21 cellular contexts compared by ENCODE assay signal in the genomic region with DNA sequence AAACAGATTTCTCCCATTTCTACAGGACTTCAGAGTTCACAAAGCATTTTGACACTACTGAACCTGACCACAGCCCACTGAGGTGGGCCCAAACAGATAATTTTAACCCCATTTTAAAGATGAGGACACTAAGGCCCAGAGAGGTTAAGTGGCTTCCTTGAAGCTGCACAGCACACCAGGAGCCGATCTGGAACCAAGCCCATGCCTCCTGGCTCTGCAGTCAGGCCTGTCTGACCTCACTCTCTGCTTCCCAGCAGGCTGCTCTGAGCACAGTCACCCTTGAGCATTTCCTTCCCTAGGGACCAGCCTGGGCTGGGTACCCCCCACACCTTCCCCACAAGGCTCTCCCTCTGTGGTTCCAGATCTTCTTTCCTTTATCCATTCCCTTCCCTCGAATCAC.
"Had no signal": no experiment of that assay in that cellular context is flagged by ENCODE, and none has a peak within 500 bp of the region (broad histone marks: within the 10 kb centered on the region; RNA-seq: fewer than 3 reads in every experiment).

No MANE protein-coding gene starts in this region.

- H3K4me1 ChIP-seq: left ventricle myocardium inferior, right atrium auricular region, tibial nerve, uterus had no signal

- H3K4me1 Mint-ChIP-seq: immature natural killer cell; mesothelial cell of epicardium; natural killer cell; stimulated activated effector memory CD8-positive, alpha-beta T cell treated with anti-CD3 and anti-CD28 coated beads, Interleukin-12 subunit alpha, Interleukin-12 subunit beta, amount 100 ng/mL, for 72 hours; stimulated activated naive CD8-positive, alpha-beta T cell treated with anti-CD3 and anti-CD28 coated beads, Interleukin-15, amount 100 ng/mL, for 72 hours had no signal

- H3K4me3 Mint-ChIP-seq: immature natural killer cell; mesothelial cell of epicardium; naive B cell; natural killer cell; stimulated activated effector memory CD8-positive, alpha-beta T cell treated with anti-CD3 and anti-CD28 coated beads, Interleukin-12 subunit alpha, Interleukin-12 subunit beta, amount 100 ng/mL, for 72 hours; stimulated activated naive CD8-positive, alpha-beta T cell treated with anti-CD3 and anti-CD28 coated beads, Interleukin-15, amount 100 ng/mL, for 72 hours; type B pancreatic cell had no signal

- H3K36me3 Mint-ChIP-seq: immature natural killer cell; mesothelial cell of epicardium; natural killer cell; stimulated activated effector memory CD8-positive, alpha-beta T cell treated with anti-CD3 and anti-CD28 coated beads, Interleukin-12 subunit alpha, Interleukin-12 subunit beta, amount 100 ng/mL, for 72 hours; type B pancreatic cell had no signal

- H3K27ac Mint-ChIP-seq: immature natural killer cell; mesothelial cell of epicardium; natural killer cell; progenitor cell of endocrine pancreas; stimulated activated effector memory CD8-positive, alpha-beta T cell treated with anti-CD3 and anti-CD28 coated beads, Interleukin-12 subunit alpha, Interleukin-12 subunit beta, amount 100 ng/mL, for 72 hours; stimulated activated naive CD8-positive, alpha-beta T cell treated with anti-CD3 and anti-CD28 coated beads, Interleukin-15, amount 100 ng/mL, for 72 hours; type B pancreatic cell had no signal

- H3K27ac ChIP-seq: left ventricle myocardium inferior, ovary, right atrium auricular region, skin epidermis, tibial nerve, uterus had no signal

- H3K36me3 ChIP-seq: left ventricle myocardium inferior, ovary, right atrium auricular region, tibial nerve, uterus had no signal

- H3K4me3 ChIP-seq: left ventricle myocardium inferior, lung, ovary, right atrium auricular region, skin epidermis, tibial nerve, uterus had no signal

- ATAC-seq: natural killer cell; sciatic nerve; stimulated activated effector memory CD8-positive, alpha-beta T cell treated with anti-CD3 and anti-CD28 coated beads, Interleukin-12 subunit alpha, Interleukin-12 subunit beta, amount 100 ng/mL, for 72 hours; stimulated activated naive CD8-positive, alpha-beta T cell treated with anti-CD3 and anti-CD28 coated beads, Interleukin-15, amount 100 ng/mL, for 72 hours had no signal

- H3K9me3 ChIP-seq: left ventricle myocardium inferior, ovary, right atrium auricular region, tibial nerve, uterus had no signal

- H3K9me3 Mint-ChIP-seq: mesothelial cell of epicardium; naive B cell; natural killer cell; stimulated activated effector memory CD8-positive, alpha-beta T cell treated with anti-CD3 and anti-CD28 coated beads, Interleukin-12 subunit alpha, Interleukin-12 subunit beta, amount 100 ng/mL, for 72 hours; stimulated activated naive CD8-positive, alpha-beta T cell treated with anti-CD3 and anti-CD28 coated beads, Interleukin-15, amount 100 ng/mL, for 72 hours; type B pancreatic cell had no signal

- DNase-seq: hypothalamus; immature natural killer cell; left ventricle myocardium inferior; mesendoderm; naive B cell; natural killer cell; ovary; stimulated activated CD4-positive, alpha-beta T cell treated with anti-CD3 and anti-CD28 coated beads, Interleukin-12 subunit alpha, Interleukin-12 subunit beta, amount 100 ng/mL, for 4 hours; stimulated activated CD4-positive, alpha-beta T cell treated with anti-CD3 and anti-CD28 coated beads, Interleukin-4, amount 100 ng/mL, for 24 hours; stimulated activated naive CD4-positive, alpha-beta T cell treated with Interleukin-2 at 50 U/mL for 16 hours; stimulated activated naive CD8-positive, alpha-beta T cell treated with anti-CD3 and anti-CD28 coated beads, Interleukin-15, amount 100 ng/mL, for 72 hours; uterus had no signal
